ENCODE assay signal across 8 cellular contexts in genomic region chr15:79380755-79381499, GRCh38. TPM values are rescaled to one million over a fixed set of nuclear protein-coding genes. Genes with fewer than 3 reads are reported as not detected.
DNase-seq lines count a peak whose midpoint lies in the region; ATAC-seq and TF ChIP-seq lines count a peak whose summit lies in the region.

No MANE protein-coding gene starts in this region.

- DNase-seq in GM12864 (ENCODE audit: low read depth) (peak; percentile 29), NCI-H446 (lab: John Stamatoyannopoulos, UW) (peak; percentile 36 to 59), colonic mucosa (peak; percentile 81), right lobe of liver (peak; percentile 71 to 77 (median 74))
- peak; percentile 68 to 78 for DNase-seq in activated CD4-positive, alpha-beta T cell treated with anti-CD3 and anti-CD28 coated beads for 4 hours
- DNase-seq in stimulated activated CD4-positive, alpha-beta T cell treated with anti-CD3 and anti-CD28 coated beads, TNF-alpha, amount 100 ng/mL, for 4 hours (ENCODE audit: low read depth in 3 of 3) = peak; percentile 52 to 70 (median 65)

- peak; percentile 65 for ATAC-seq in HG03064 (IDR thresholded peaks at IDR 0.05; ENCODE audit: low read depth, unreplicated experiment)
- peak; percentile 90 to 94 (median 91) for ATAC-seq in right lobe of liver
- no peak for ATAC-seq in HG02642 (IDR thresholded peaks at IDR 0.05; ENCODE audit: poor library complexity, unreplicated experiment)

- H3K4me1 ChIP-seq in colonic mucosa = no peaks in the 10 kb centered on the region
- no peaks in the 10 kb centered on the region for H3K4me1 ChIP-seq in right lobe of liver

- no peak overlapping the region for H3K9ac ChIP-seq in colonic mucosa (ENCODE audit: low read depth in 2 of 2, low read length in 2 of 2)

- no peak overlapping the region for H3K4me3 ChIP-seq in GM12864 (ENCODE audit: low read depth, low read length)
- H3K4me3 ChIP-seq in colonic mucosa = no peak overlapping the region
- no peak overlapping the region for H3K4me3 ChIP-seq in right lobe of liver

- H3K27ac ChIP-seq in colonic mucosa (no peak overlapping the region), right lobe of liver (no peak overlapping the region)

- H3K27me3 ChIP-seq in colonic mucosa (no peaks in the 10 kb centered on the region), right lobe of liver (no peaks in the 10 kb centered on the region)

- 47% methylated on average over 4 of the region's 4 CpGs for WGBS in right lobe of liver (ENCODE audit: insufficient coverage, low coverage, low lambda C conversion rate, missing lambda C conversion rate)

- no peaks in the 10 kb centered on the region for H3K9me3 ChIP-seq in colonic mucosa
- no peaks in the 10 kb centered on the region for H3K9me3 ChIP-seq in right lobe of liver

- TF ChIP-seq CTCF in GM12864 (IDR thresholded peaks at IDR 0.05; ENCODE audit: low read depth, low read length, missing control alignments) = peak; percentile 90
- TF ChIP-seq CTCF in colonic mucosa (IDR thresholded peaks at IDR 0.05) = peak; percentile 86
- peak; percentile 79 to 94 (median 90) for TF ChIP-seq CTCF in right lobe of liver (IDR thresholded peaks at IDR 0.05)

- no peak for TF ChIP-seq POLR2A in right lobe of liver (IDR thresholded peaks at IDR 0.05)

- intact Hi-C loops in colonic mucosa (cut with DNase I) (loop anchor here (5.0 to 10.0 kb wide), 2 partner anchors 471 to 794 kb away; no protein-coding TSS in a partner anchor), right lobe of liver (cut with DNase I) (loop anchor here in 1 of 2 donors (10.0 kb wide), 1 partner anchor 224 kb away; no protein-coding TSS in a partner anchor)

- H3K36me3 ChIP-seq in colonic mucosa = no peaks in the 10 kb centered on the region
- H3K36me3 ChIP-seq in right lobe of liver = no peaks in the 10 kb centered on the region

RNA-seq across cellular contexts. Expression of gene MINAR1, which starts 51.2 kb away (rescaled TPM):
- under 1 TPM; 0.25 to 0.35 TPM for total RNA-seq in colonic mucosa
- under 1 TPM in 3 of 6 experiments, not detected in 3; 0.06 to 0.12 (median 0.07) TPM for total RNA-seq in right lobe of liver

Comparison
In these comparisons a context has a peak if more than half of its experiments do, and no peak if none do; other contexts are left out.
1. DNase-seq: peak in every context shown above with its lines; median percentile 81 in colonic mucosa; 74 in right lobe of liver; 73 in activated CD4-positive, alpha-beta T cell treated with anti-CD3 and anti-CD28 coated beads for 4 hours; 65 in stimulated activated CD4-positive, alpha-beta T cell treated with anti-CD3 and anti-CD28 coated beads, TNF-alpha, amount 100 ng/mL, for 4 hours; 48 in NCI-H446; 29 in GM12864.